Comparison of ENCODE assay signal across 8 cellular contexts in the genomic region with DNA sequence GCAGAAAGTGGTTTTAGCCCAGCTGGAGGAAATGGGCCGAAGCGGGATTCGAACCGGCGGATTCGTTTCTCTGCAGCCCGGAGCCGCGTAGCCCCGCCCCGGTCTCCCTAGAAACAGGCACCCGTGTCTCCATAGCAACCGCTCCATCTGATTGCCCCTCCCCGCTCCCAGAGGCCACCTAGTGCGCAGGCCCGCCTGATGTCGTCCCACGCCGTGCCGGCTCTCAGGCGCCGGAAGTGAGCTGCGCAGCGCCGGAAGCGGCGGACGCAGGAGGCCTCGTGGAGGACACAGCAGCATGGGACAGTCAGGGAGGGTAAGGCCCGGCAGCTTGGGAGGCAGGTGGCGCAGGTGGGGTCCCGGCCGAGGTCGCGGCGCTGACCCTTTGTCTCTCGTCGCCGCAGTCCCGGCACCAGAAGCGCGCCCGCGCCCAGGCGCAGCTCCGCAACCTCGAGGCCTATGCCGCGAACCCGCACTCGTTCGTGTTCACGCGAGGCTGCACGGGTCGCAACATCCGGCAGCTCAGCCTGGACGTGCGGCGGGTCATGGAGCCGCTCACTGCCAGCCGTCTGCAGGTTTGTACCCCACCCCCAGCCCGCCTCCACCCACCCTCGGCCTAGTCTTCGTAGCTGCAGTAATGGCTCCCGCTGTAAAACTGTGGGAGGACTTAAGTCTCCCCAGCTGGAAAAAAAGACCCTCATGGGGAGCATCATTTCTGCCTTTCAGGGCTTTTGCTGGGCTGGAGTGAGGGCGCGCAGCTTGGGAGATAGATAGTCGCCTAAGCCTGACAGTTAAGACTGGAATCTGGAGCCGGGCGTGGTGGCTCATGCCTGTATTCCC. TPM values are rescaled to one million over a fixed set of nuclear protein-coding genes. Genes with fewer than 3 reads are reported as not detected.
DNase-seq lines count a peak whose midpoint lies in the region; ATAC-seq, FAIRE-seq and TF ChIP-seq lines count a peak whose summit lies in the region.

A gene with protein sequence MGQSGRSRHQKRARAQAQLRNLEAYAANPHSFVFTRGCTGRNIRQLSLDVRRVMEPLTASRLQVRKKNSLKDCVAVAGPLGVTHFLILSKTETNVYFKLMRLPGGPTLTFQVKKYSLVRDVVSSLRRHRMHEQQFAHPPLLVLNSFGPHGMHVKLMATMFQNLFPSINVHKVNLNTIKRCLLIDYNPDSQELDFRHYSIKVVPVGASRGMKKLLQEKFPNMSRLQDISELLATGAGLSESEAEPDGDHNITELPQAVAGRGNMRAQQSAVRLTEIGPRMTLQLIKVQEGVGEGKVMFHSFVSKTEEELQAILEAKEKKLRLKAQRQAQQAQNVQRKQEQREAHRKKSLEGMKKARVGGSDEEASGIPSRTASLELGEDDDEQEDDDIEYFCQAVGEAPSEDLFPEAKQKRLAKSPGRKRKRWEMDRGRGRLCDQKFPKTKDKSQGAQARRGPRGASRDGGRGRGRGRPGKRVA (plus strand): TSS at position 263 of the 837 bp plus-strand sequence. CDS start 33 bp downstream, at position 296.

- TF ChIP-seq POLR2A in GM12892 (IDR thresholded peaks at IDR 0.05; ENCODE audit: low read depth, low read length), result peak; percentile 89
- peak in 2 of 4 donors; percentile 71 to 81 for TF ChIP-seq POLR2A in upper lobe of left lung (IDR thresholded peaks at IDR 0.05)

- H3K4me1 Mint-ChIP-seq in T-helper 1 cell treated with Interleukin-12 subunit alpha and Interleukin-12 subunit beta and Interleukin-4 antibody, amounts not matched to agents 30 μg/mL and 1 μg/mL, for 36 hours (ENCODE audit: low read depth), result peaks cover 43% of the 10 kb centered on the region

- no peak for TF ChIP-seq EP300 in upper lobe of left lung (IDR thresholded peaks at IDR 0.05)

- no peaks in the 10 kb centered on the region for H3K27me3 Mint-ChIP-seq in T-helper 1 cell treated with Interleukin-12 subunit alpha and Interleukin-12 subunit beta and Interleukin-4 antibody, amounts not matched to agents 30 μg/mL and 1 μg/mL, for 36 hours (ENCODE audit: low read depth)

- H3K9me3 ChIP-seq in heart right ventricle (no peaks in the 10 kb centered on the region), upper lobe of left lung (no peaks in the 10 kb centered on the region)

- peak within 1 kb of the TSS; percentile 98 for H3K27ac Mint-ChIP-seq in T-helper 1 cell treated with Interleukin-12 subunit alpha and Interleukin-12 subunit beta and Interleukin-4 antibody, amounts not matched to agents 30 μg/mL and 1 μg/mL, for 36 hours

- peak; percentile 97 for FAIRE-seq in GM12892 (lab: Jason Lieb, UNC)

- H3K4me3 Mint-ChIP-seq in T-helper 1 cell treated with Interleukin-12 subunit alpha and Interleukin-12 subunit beta and Interleukin-4 antibody, amounts not matched to agents 30 μg/mL and 1 μg/mL, for 36 hours, result peak within 1 kb of the TSS; percentile 87

- peaks cover 5 to 52% (median 15%) of the 10 kb centered on the region in 9 donors for H3K4me1 ChIP-seq in heart right ventricle
- peaks cover 15 to 32% (median 25%) of the 10 kb centered on the region in 4 donors for H3K4me1 ChIP-seq in upper lobe of left lung

- H3K36me3 ChIP-seq in heart right ventricle (peaks cover 4 to 42% (median 29%) of the 10 kb centered on the region in 9 donors), upper lobe of left lung (peaks cover 14 to 41% (median 39%) of the 10 kb centered on the region in 4 donors)

- H3K4me3 ChIP-seq in heart right ventricle (peak within 1 kb of the TSS; percentile 54 to 87 (median 79)), upper lobe of left lung (peak within 1 kb of the TSS; percentile 68 to 93 (median 78))

- TF ChIP-seq CTCF in heart right ventricle (IDR thresholded peaks at IDR 0.05), result peak in 2 of 9 donors; percentile 5 to 18
- peak in 1 of 6 experiments; percentile 48 for TF ChIP-seq CTCF in upper lobe of left lung (IDR thresholded peaks at IDR 0.05)

- WGBS in heart right ventricle, 2 donors, result 1 to 2% methylated on average over 71 of the region's 71 CpGs
- WGBS in upper lobe of left lung, 2 donors, result 1 to 2% methylated on average over 20 to 66 of the region's 71 CpGs

- H3K27me3 ChIP-seq in heart right ventricle, result no peaks in the 10 kb centered on the region
- no peaks in the 10 kb centered on the region for H3K27me3 ChIP-seq in upper lobe of left lung

- H3K36me3 Mint-ChIP-seq in T-helper 1 cell treated with Interleukin-12 subunit alpha and Interleukin-12 subunit beta and Interleukin-4 antibody, amounts not matched to agents 30 μg/mL and 1 μg/mL, for 36 hours (ENCODE audit: low read depth), result peaks cover 24% of the 10 kb centered on the region

- intact Hi-C loops in heart right ventricle (cut with DNase I), result loop anchor here in 3 of 10 donors (1.0 to 5.0 kb wide), 2 partner anchors 13 to 146 kb away; a partner anchor contains a TSS
- intact Hi-C loops in posterior vena cava (cut with DNase I), result no loop called here

- H3K27ac ChIP-seq in heart right ventricle (peak within 1 kb of the TSS in 9 of 10 donors; percentile 69 to 88 (median 85)), upper lobe of left lung (peak within 1 kb of the TSS; percentile 70 to 82 (median 76))

- ATAC-seq in HG02885 (IDR thresholded peaks at IDR 0.05; ENCODE audit: poor library complexity, unreplicated experiment), result peak; percentile 61
- peak; percentile 96 to 99 (median 98) for ATAC-seq in heart right ventricle
- ATAC-seq in upper lobe of left lung (ENCODE audit: low FRiP score in 2 of 2), result peak; percentile 96 to 99

- no peaks in the 10 kb centered on the region for H3K9me3 Mint-ChIP-seq in T-helper 1 cell treated with Interleukin-12 subunit alpha and Interleukin-12 subunit beta and Interleukin-4 antibody, amounts not matched to agents 30 μg/mL and 1 μg/mL, for 36 hours

- DNase-seq in GM12892 (ENCODE audit: insufficient read length), result peak; percentile 97
- peak; percentile 90 for DNase-seq in NCI-H1694 treated with DMSO at 0.1 percent for 48 hours (lab: John Stamatoyannopoulos, UW)
- peak; percentile 97 for DNase-seq in amniotic epithelial cell (ENCODE audit: low read depth)
- DNase-seq in heart right ventricle, result peak; percentile 97 to 99
- DNase-seq in posterior vena cava (ENCODE audit: low spot score), result peak; percentile 99
- peak; percentile 98 to 99 for DNase-seq in upper lobe of left lung

RNA-seq across cellular contexts. Expression of the gene that starts here (rescaled TPM):
- polyA plus RNA-seq in GM12892 (2012; ENCODE audit: missing spikeins), result 61.1 TPM
- 10 to 100 TPM; 17.6 to 43.3 (median 20.7) TPM for total RNA-seq in heart right ventricle
- polyA plus RNA-seq in heart right ventricle, result 10 to 100 TPM; 34.3 to 47.7 TPM
- total RNA-seq in posterior vena cava, result 10 to 100 TPM; 21.9 to 27.8 TPM
- total RNA-seq in upper lobe of left lung, result 10 to 100 TPM; 18.3 to 46.8 (median 37.8) TPM

Comparison
In these comparisons a context has a peak if more than half of its experiments do, and no peak if none do; other contexts are left out.
1. Peak in every context shown above with its lines: DNase-seq, ATAC-seq, H3K4me3 ChIP-seq and H3K27ac ChIP-seq.